16 cellular contexts compared by ENCODE assay signal in genomic region chr10:133212853-133213494, GRCh38. TPM values are rescaled to one million over a fixed set of nuclear protein-coding genes. Genes with fewer than 3 reads are reported as not detected.
A peak's percentile ranks its signal among the peaks of the same experiment; 100 is the strongest.
DNase-seq lines count a peak whose midpoint lies in the region; TF ChIP-seq lines count a peak whose summit lies in the region.
"Had no signal": no experiment of that assay in that cellular context is flagged by ENCODE, and none has a peak within 500 bp of the region (broad histone marks: within the 10 kb centered on the region; RNA-seq: fewer than 3 reads in every experiment).

No MANE protein-coding gene starts in this region.

- H3K23ac ChIP-seq in neuronal stem cell (ENCODE audit: low read depth, low read length, poor library complexity) = peak overlapping the region; percentile 37

- no CpG with 5 or more reads among the region's 20 CpGs for WGBS in neuronal stem cell (ENCODE audit: extremely low coverage in 2 of 2, insufficient read length in 2 of 2, insufficient replicate concordance in 1 of 2), 2 donors
- 87 to 94% (median 89%) methylated on average over 8 to 20 of the region's 20 CpGs for WGBS in adrenal gland, 4 donors

- H3K4ac ChIP-seq in neuronal stem cell (ENCODE audit: low read length) = no peak overlapping the region

- DNase-seq in NCI-H2171 treated with DMSO at 0.1 percent for 48 hours (lab: John Stamatoyannopoulos, UW) = peak; percentile 4
- no peak for DNase-seq in NCI-H2171 (lab: John Stamatoyannopoulos, UW)
- peak; percentile 6 for DNase-seq in COLO668 (lab: John Stamatoyannopoulos, UW; ENCODE audit: unreplicated experiment)
- peak; percentile 84 for DNase-seq in chondrocyte (ENCODE audit: low spot score)
- DNase-seq in neuronal stem cell (ENCODE audit: low spot score) = no peak
- no peak for DNase-seq in DMS 273 (lab: John Stamatoyannopoulos, UW; ENCODE audit: unreplicated experiment)
- DNase-seq in adrenal gland = no peak
- DNase-seq: 8988T; AML-193; Calu3; CD4-positive, CD25-positive, alpha-beta regulatory T cell; DMS79; H7 had no signal

- H3K4me3 Mint-ChIP-seq in chondrocyte (ENCODE audit: unreplicated experiment) = no peak overlapping the region
- H3K4me3 Mint-ChIP-seq: CD4-positive, CD25-positive, alpha-beta regulatory T cell; GM23338 had no signal

- H4K8ac ChIP-seq in neuronal stem cell (ENCODE audit: low read depth, low read length) = no peak overlapping the region

- H2BK15ac ChIP-seq in neuronal stem cell (ENCODE audit: low read length) = no peak overlapping the region

- no peaks in the 10 kb centered on the region for H3K4me1 ChIP-seq in neuronal stem cell (ENCODE audit: control insufficient read depth in 2 of 2, insufficient read depth in 1 of 2, low read depth in 1 of 2, low read length in 2 of 2)
- no peaks in the 10 kb centered on the region for H3K4me1 ChIP-seq in adrenal gland (replicated peaks in 1 of 2)

- no peaks in the 10 kb centered on the region for H3K36me3 Mint-ChIP-seq in chondrocyte (ENCODE audit: low read depth)
- H3K36me3 Mint-ChIP-seq: CD4-positive, CD25-positive, alpha-beta regulatory T cell had no signal

- peak overlapping the region; percentile 21 for H3K14ac ChIP-seq in neuronal stem cell (ENCODE audit: low read length)

- no peak overlapping the region for H3K27ac ChIP-seq in neuronal stem cell (replicated peaks; ENCODE audit: low read length)
- H3K27ac ChIP-seq in adrenal gland = no peak overlapping the region
- H3K27ac ChIP-seq: BLaER1 treated with 17β-estradiol and CSF1 and Interleukin-3, amounts not matched to agents 10 nM and 100 nM had no signal

- no peak overlapping the region for H3K27ac Mint-ChIP-seq in chondrocyte (ENCODE audit: unreplicated experiment)
- H3K27ac Mint-ChIP-seq: CD4-positive, CD25-positive, alpha-beta regulatory T cell; GM23338 had no signal

- H2AFZ ChIP-seq in neuronal stem cell (ENCODE audit: low read length) = no peak overlapping the region
- H2AFZ ChIP-seq: GM23338 had no signal

- peaks cover 0 to 6% (median 0%) of the 10 kb centered on the region in 3 experiments for H3K27me3 ChIP-seq in neuronal stem cell (ENCODE audit: control insufficient read depth in 3 of 3, insufficient read depth in 3 of 3, low read depth in 1 of 3, low read length in 3 of 3)
- H3K27me3 ChIP-seq in adrenal gland = no peaks in the 10 kb centered on the region

- H3K4me2 ChIP-seq in neuronal stem cell (ENCODE audit: insufficient read depth, low read length, poor library complexity, severe bottlenecking) = peak overlapping the region; percentile 11
- H3K4me2 ChIP-seq: GM23338 had no signal

- H3K79me1 ChIP-seq in neuronal stem cell (ENCODE audit: low read depth, low read length) = peaks cover 1% of the 10 kb centered on the region

- H3K9me3 ChIP-seq in neuronal stem cell (replicated peaks in 1 of 2; ENCODE audit: control insufficient read depth in 2 of 2, insufficient read depth in 1 of 2, low read depth in 1 of 2, low read length in 2 of 2) = peaks cover 0 to 9% of the 10 kb centered on the region in 2 donors
- H3K9me3 ChIP-seq in adrenal gland (replicated peaks in 1 of 3) = no peaks in the 10 kb centered on the region
- H3K9me3 ChIP-seq: BLaER1 treated with 17β-estradiol and CSF1 and Interleukin-3, amounts not matched to agents 10 nM and 100 nM had no signal

- H2BK12ac ChIP-seq in neuronal stem cell (ENCODE audit: low read length) = peak overlapping the region; percentile 10

- H2AK5ac ChIP-seq in neuronal stem cell (ENCODE audit: low read depth, low read length) = peak overlapping the region; percentile 68

- TF ChIP-seq POLR2A in adrenal gland (IDR thresholded peaks at IDR 0.05) = no peak

- no peak overlapping the region for H2BK5ac ChIP-seq in neuronal stem cell (ENCODE audit: low read length)

- H3K36me3 ChIP-seq in neuronal stem cell (replicated peaks in 1 of 2; ENCODE audit: control insufficient read depth in 2 of 2, insufficient read depth in 2 of 2, low read length in 2 of 2) (peaks cover 0 to 7% of the 10 kb centered on the region in 2 donors), adrenal gland (replicated peaks in 1 of 2) (no peaks in the 10 kb centered on the region)
- H3K36me3 ChIP-seq: BLaER1 treated with 17β-estradiol and CSF1 and Interleukin-3, amounts not matched to agents 10 nM and 100 nM had no signal

- TF ChIP-seq CTCF in chondrocyte (IDR thresholded peaks at IDR 0.05) = no peak
- no peak for TF ChIP-seq CTCF in adrenal gland (IDR thresholded peaks at IDR 0.05)

- intact Hi-C loops in adrenal gland (cut with DNase I) = no loop called here

- peak overlapping the region; percentile 3 for H3K18ac ChIP-seq in neuronal stem cell (ENCODE audit: low read length)

- H4K91ac ChIP-seq in neuronal stem cell (ENCODE audit: low read depth, low read length, poor library complexity) = no peak overlapping the region

- peaks cover 19% of the 10 kb centered on the region for H3K27me3 Mint-ChIP-seq in chondrocyte (ENCODE audit: low read depth)

- no peak overlapping the region for H3K4me3 ChIP-seq in neuronal stem cell (ENCODE audit: low read length in 2 of 2)
- no peak overlapping the region for H3K4me3 ChIP-seq in adrenal gland
- H3K4me3 ChIP-seq: BLaER1 treated with 17β-estradiol and CSF1 and Interleukin-3, amounts not matched to agents 10 nM and 100 nM; GM23338 had no signal

- H2BK120ac ChIP-seq in neuronal stem cell (ENCODE audit: low read depth, low read length) = no peak overlapping the region

- H3K9me3 Mint-ChIP-seq in chondrocyte (ENCODE audit: low read depth) = no peaks in the 10 kb centered on the region
- H3K9me3 Mint-ChIP-seq: CD4-positive, CD25-positive, alpha-beta regulatory T cell; GM23338 had no signal

- H3K4me1 Mint-ChIP-seq in chondrocyte (ENCODE audit: low read depth) = no peaks in the 10 kb centered on the region
- H3K4me1 Mint-ChIP-seq: CD4-positive, CD25-positive, alpha-beta regulatory T cell; GM23338 had no signal

- H3K9ac ChIP-seq in neuronal stem cell (ENCODE audit: low read depth, low read length, poor library complexity) = peak overlapping the region; percentile 64
- H3K9ac ChIP-seq: BLaER1 treated with 17β-estradiol and CSF1 and Interleukin-3, amounts not matched to agents 10 nM and 100 nM had no signal

RNA-seq across cellular contexts. Expression of gene UTF1, which starts 17.0 kb away (rescaled TPM):
- total RNA-seq in chondrocyte (not detected in 3 replicates), adrenal gland (under 1 TPM in 1 of 8 donors, not detected in 7; 0.19 TPM)
- polyA plus RNA-seq in neuronal stem cell (2013, experiment 1 of 2) = 0.35 TPM
- polyA plus RNA-seq in neuronal stem cell (2013, experiment 2 of 2) = 0.33 TPM
- under 1 TPM in 1 of 3 donors, not detected in 2; 0.24 TPM for polyA plus RNA-seq in adrenal gland
- total RNA-seq: Calu3; CD4-positive, CD25-positive, alpha-beta regulatory T cell; HT-29 had no signal
- polyA plus RNA-seq: CD4-positive, CD25-positive, alpha-beta regulatory T cell had no signal

RNA-seq across cellular contexts. Expression of gene VENTX, which starts 24.7 kb away (rescaled TPM):
- total RNA-seq in chondrocyte = not detected in 3 replicates
- polyA plus RNA-seq in neuronal stem cell (2013, experiment 1 of 2) = 0.42 TPM
- polyA plus RNA-seq in neuronal stem cell (2013, experiment 2 of 2) = 0.35 TPM
- 1 to 10 TPM in 6 of 8 donors, under 1 TPM in 2; 0.24 to 3.0 (median 1.4) TPM for total RNA-seq in adrenal gland
- 1 to 10 TPM in 2 of 3 donors, under 1 TPM in 1; 0.26 to 4.4 (median 1.7) TPM for polyA plus RNA-seq in adrenal gland
- total RNA-seq: Calu3; CD4-positive, CD25-positive, alpha-beta regulatory T cell; HT-29 had no signal
- polyA plus RNA-seq: CD4-positive, CD25-positive, alpha-beta regulatory T cell had no signal

RNA-seq across cellular contexts. Expression of gene KNDC1, which starts 53.0 kb away (rescaled TPM):
- total RNA-seq in chondrocyte (0.24 to 0.72 TPM (median 0.55 TPM) in 3 replicates), adrenal gland (10 to 100 TPM; 12.2 to 93.4 (median 41.5) TPM)
- polyA plus RNA-seq in neuronal stem cell (2013, experiment 1 of 2) = 6.4 TPM
- polyA plus RNA-seq in neuronal stem cell (2013, experiment 2 of 2) = 6.1 TPM
- 10 to 100 TPM in 2 of 3 donors, 1 to 10 TPM in 1; 1.0 to 53.2 (median 19.2) TPM for polyA plus RNA-seq in adrenal gland
- polyA plus RNA-seq: CD4-positive, CD25-positive, alpha-beta regulatory T cell had no signal

Comparison
In these comparisons a context has a peak if more than half of its experiments do, and no peak if none do; other contexts are left out.
1. DNase-seq: peak in NCI-H2171 treated with DMSO at 0.1 percent for 48 hours (single experiment), COLO668 (single experiment) and chondrocyte (single experiment); none in NCI-H2171 (single experiment), neuronal stem cell (single experiment), DMS 273 (single experiment) and adrenal gland (0 of 7).